ENCODE assay signal across 22 cellular contexts in the genomic region with DNA sequence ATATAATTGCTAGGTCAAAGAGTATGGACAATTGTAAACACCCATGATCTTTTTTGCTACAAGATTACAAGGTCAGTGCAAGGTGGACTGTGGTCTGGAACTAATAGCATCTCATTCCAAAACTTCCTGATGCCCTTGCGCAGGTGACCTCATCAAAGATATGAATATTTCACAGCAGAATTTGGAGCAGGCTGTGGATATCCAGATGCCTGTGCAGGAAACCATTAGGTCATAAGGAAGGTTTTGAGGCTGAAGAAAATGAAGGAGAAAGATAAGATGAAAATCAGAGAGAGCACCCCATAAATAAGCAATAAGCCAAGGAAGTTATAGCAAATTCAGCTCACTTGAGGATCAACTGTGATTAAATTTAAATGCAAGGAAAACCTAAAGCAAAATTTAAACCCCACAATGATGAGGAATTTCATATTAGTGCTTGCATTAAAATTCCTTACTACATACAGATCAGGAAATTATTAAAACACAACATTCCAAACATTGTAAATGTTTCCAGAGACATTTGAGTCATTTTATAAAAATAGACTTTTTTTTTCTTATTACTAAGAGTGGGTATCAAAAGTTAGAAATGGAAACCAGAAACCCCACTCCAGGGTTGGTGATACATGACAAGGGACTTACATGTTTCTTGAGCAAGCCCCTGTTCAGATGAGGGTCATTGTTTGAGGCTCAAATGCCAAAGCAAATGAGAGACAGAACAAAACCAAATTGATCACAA.
A peak's percentile ranks its signal among the peaks of the same experiment; 100 is the strongest.
DNase-seq lines count a peak whose midpoint lies in the region; ATAC-seq, FAIRE-seq and TF ChIP-seq lines count a peak whose summit lies in the region.
"Had no signal": no experiment of that assay in that cellular context is flagged by ENCODE, and none has a peak within 500 bp of the region (broad histone marks: within the 10 kb centered on the region; RNA-seq: fewer than 3 reads in every experiment).

No MANE protein-coding gene starts in this region.

- no peak for ATAC-seq in HG02759 (IDR thresholded peaks at IDR 0.05; ENCODE audit: unreplicated experiment)
- ATAC-seq: A549, HepG2 had no signal

- 0 out of 2 replicates have a peak overlapping the region, but pooled peaks have one; percentile 24 for H2AFZ ChIP-seq in GM23248
- H2AFZ ChIP-seq in astrocyte (ENCODE audit: low read depth, low read length): no peak overlapping the region
- no peak overlapping the region for H2AFZ ChIP-seq in fibroblast of lung (ENCODE audit: low read length)

- no peak overlapping the region for H3K27ac Mint-ChIP-seq in astrocyte (ENCODE audit: unreplicated experiment)

- no peak overlapping the region for H3K4me3 Mint-ChIP-seq in astrocyte (ENCODE audit: unreplicated experiment)

- H3K27me3 ChIP-seq in GM23248 (replicated peaks; ENCODE audit: insufficient read depth): no peaks in the 10 kb centered on the region
- no peaks in the 10 kb centered on the region for H3K27me3 ChIP-seq in astrocyte (ENCODE audit: insufficient read depth, low read length)
- H3K27me3 ChIP-seq in fibroblast of lung (ENCODE audit: control insufficient read depth, insufficient read depth, low read length): no peaks in the 10 kb centered on the region
- H3K27me3 ChIP-seq in skeletal muscle satellite cell (ENCODE audit: control insufficient read depth, insufficient read depth, low read length): no peaks in the 10 kb centered on the region
- no peaks in the 10 kb centered on the region for H3K27me3 ChIP-seq in HAP-1 (ENCODE audit: low read depth)

- H3K9me3 ChIP-seq in GM23248 (ENCODE audit: low read depth): no peaks in the 10 kb centered on the region
- no peaks in the 10 kb centered on the region for H3K9me3 ChIP-seq in astrocyte (ENCODE audit: insufficient read depth, low read depth, low read length)
- no peaks in the 10 kb centered on the region for H3K9me3 ChIP-seq in fibroblast of lung (ENCODE audit: control insufficient read depth, insufficient read depth, low read depth, low read length)
- H3K9me3 ChIP-seq in skeletal muscle satellite cell (replicated peaks; ENCODE audit: low read length): no peaks in the 10 kb centered on the region
- H3K9me3 ChIP-seq in HAP-1: no peaks in the 10 kb centered on the region

- TF ChIP-seq CTCF in astrocyte (IDR thresholded peaks at IDR 0.05; ENCODE audit: insufficient read depth, low read depth, low read length) (no peak), fibroblast of lung (conservative IDR thresholded peaks at IDR 0.05 in 1 of 2, IDR thresholded peaks at IDR 0.05 in 1 of 2; ENCODE audit: low read depth in 1 of 2, low read length in 2 of 2) (no peak)

- 90 to 100% methylated on average over 1 of the region's 1 CpG for WGBS in GM23248 (ENCODE audit: low coverage in 1 of 2, low lambda C conversion rate in 2 of 2, missing lambda C conversion rate in 2 of 2), 2 experiments

- H3K4me1 ChIP-seq in GM23248 (ENCODE audit: insufficient read depth) (peaks cover 22% of the 10 kb centered on the region), astrocyte (ENCODE audit: insufficient read depth, low read length) (peaks cover 3% of the 10 kb centered on the region), fibroblast of lung (ENCODE audit: control insufficient read depth, extremely low read depth, insufficient read depth, low read length) (peaks cover 3% of the 10 kb centered on the region), skeletal muscle satellite cell (ENCODE audit: control insufficient read depth, insufficient read depth, low read length) (peaks cover 12% of the 10 kb centered on the region), HAP-1 (no peaks in the 10 kb centered on the region)

- H3K36me3 ChIP-seq in GM23248 (ENCODE audit: low read depth) (no peaks in the 10 kb centered on the region), astrocyte (ENCODE audit: insufficient read depth, low read length) (no peaks in the 10 kb centered on the region), fibroblast of lung (ENCODE audit: control insufficient read depth, insufficient read depth, low read length) (no peaks in the 10 kb centered on the region), skeletal muscle satellite cell (ENCODE audit: insufficient read depth, low read length) (no peaks in the 10 kb centered on the region), HAP-1 (replicated peaks) (no peaks in the 10 kb centered on the region)
- H3K36me3 ChIP-seq: BLaER1 treated with 17β-estradiol and CSF1 and Interleukin-3, amounts not matched to agents 10 nM and 100 nM had no signal

- H3K4me2 ChIP-seq in GM23248 (ENCODE audit: unreplicated experiment): no peak overlapping the region
- peak overlapping the region; percentile 46 for H3K4me2 ChIP-seq in astrocyte (ENCODE audit: low read length)
- peak overlapping the region; percentile 35 for H3K4me2 ChIP-seq in fibroblast of lung (ENCODE audit: extremely low read depth, insufficient read depth, low read length)
- no peak overlapping the region for H3K4me2 ChIP-seq in skeletal muscle satellite cell (ENCODE audit: low read length)
- H3K4me2 ChIP-seq: A549; BLaER1 treated with 17β-estradiol and CSF1 and Interleukin-3, amounts not matched to agents 10 nM and 100 nM had no signal

- H3K27ac ChIP-seq in GM23248 (peak overlapping the region; percentile 39; the same call in 1 of the 2 replicates), astrocyte (ENCODE audit: low read depth, low read length) (peak overlapping the region; percentile 41), fibroblast of lung (ENCODE audit: insufficient read depth, low read length) (peak overlapping the region; percentile 14)
- H3K27ac ChIP-seq: A549; BLaER1 treated with 17β-estradiol and CSF1 and Interleukin-3, amounts not matched to agents 10 nM and 100 nM had no signal

- H3K9me2 ChIP-seq in GM23248 (ENCODE audit: insufficient read depth): no peaks in the 10 kb centered on the region

- DNase-seq in GM23248: peak; percentile 30
- DNase-seq in astrocyte (ENCODE audit: low read depth): peak; percentile 28
- peak in 1 of 2 donors; percentile 30 for DNase-seq in fibroblast of lung (ENCODE audit: low read depth in 2 of 2)
- no peak for DNase-seq in NCI-H2107 (lab: John Stamatoyannopoulos, UW)
- no peak for DNase-seq in HAP-1 (ENCODE audit: low spot score in 2 of 2)
- DNase-seq: DMS79, H7, KG1, NCI-H1105 treated with DMSO at 0.1 percent for 48 hours, NCI-H1694, NCI-H2081 treated with DMSO at 0.1 percent for 48 hours, NCI-H2227 treated with DMSO at 0.1 percent for 48 hours, NCI-H510A treated with DMSO at 0.1 percent for 48 hours, NCI-H82, OCI-M1, SHP77 treated with DMSO at 0.1 percent for 48 hours had no signal

- H3K4me1 Mint-ChIP-seq in astrocyte (ENCODE audit: low read depth, unreplicated experiment): no peaks in the 10 kb centered on the region

- H3K9ac ChIP-seq in GM23248 (no peak overlapping the region), astrocyte (ENCODE audit: low read length) (no peak overlapping the region), fibroblast of lung (ENCODE audit: insufficient read depth, low read length) (no peak overlapping the region), skeletal muscle satellite cell (ENCODE audit: low read depth, low read length) (peak overlapping the region; percentile 44)
- H3K9ac ChIP-seq: BLaER1 treated with 17β-estradiol and CSF1 and Interleukin-3, amounts not matched to agents 10 nM and 100 nM had no signal

- H3K4me3 ChIP-seq in GM23248 (no peak overlapping the region), astrocyte (ENCODE audit: insufficient read depth, low read depth, low read length) (no peak overlapping the region), fibroblast of lung (replicated peaks in 1 of 4; ENCODE audit: control extremely low read depth in 1 of 4, insufficient read depth in 1 of 4, low read depth in 3 of 4, low read length in 4 of 4) (no peak overlapping the region), skeletal muscle satellite cell (ENCODE audit: low read length) (no peak overlapping the region), HAP-1 (no peak overlapping the region)
- H3K4me3 ChIP-seq: A549; BLaER1 treated with 17β-estradiol and CSF1 and Interleukin-3, amounts not matched to agents 10 nM and 100 nM had no signal

- H3K79me2 ChIP-seq in GM23248 (ENCODE audit: insufficient read depth) (no peaks in the 10 kb centered on the region), astrocyte (ENCODE audit: insufficient read depth, low read length) (no peaks in the 10 kb centered on the region), fibroblast of lung (ENCODE audit: control insufficient read depth, insufficient read depth, low read length) (no peaks in the 10 kb centered on the region)

- FAIRE-seq in astrocyte (lab: Jason Lieb, UNC): no peak
- FAIRE-seq: A549, D721Med, HepG2 had no signal

- no peaks in the 10 kb centered on the region for H3K36me3 Mint-ChIP-seq in astrocyte (ENCODE audit: low read depth, unreplicated experiment)

- H3K9me3 Mint-ChIP-seq in astrocyte (ENCODE audit: unreplicated experiment): peaks cover 5% of the 10 kb centered on the region

- in situ Hi-C loops in GM23248 (cut with MboI): no loop called here
- in situ Hi-C loops in HAP-1 (cut with MboI; ENCODE audit: low sequenced_read_pairs): no loop called here

- peaks cover 6% of the 10 kb centered on the region; the same call in 1 of the 2 replicates for H3F3A ChIP-seq in GM23248 (ENCODE audit: insufficient read depth)

- no peaks in the 10 kb centered on the region for H3K27me3 Mint-ChIP-seq in astrocyte (ENCODE audit: low read depth, unreplicated experiment)

- H4K20me1 ChIP-seq in GM23248 (ENCODE audit: insufficient read depth) (no peaks in the 10 kb centered on the region), astrocyte (ENCODE audit: insufficient read depth, low read length) (no peaks in the 10 kb centered on the region), fibroblast of lung (ENCODE audit: control insufficient read depth, extremely low read depth, insufficient read depth, low read length) (no peaks in the 10 kb centered on the region)
- H4K20me1 ChIP-seq: BLaER1 treated with 17β-estradiol and CSF1 and Interleukin-3, amounts not matched to agents 10 nM and 100 nM had no signal

Comparison
In these comparisons a context has a peak if more than half of its experiments do, and no peak if none do; other contexts are left out.
1. DNase-seq: peak in GM23248 (single experiment) and astrocyte (single experiment); none in NCI-H2107 (single experiment) and HAP-1 (0 of 2).
2. H3K4me2 ChIP-seq: peak in astrocyte (single experiment) and fibroblast of lung (single experiment); none in GM23248 (single experiment) and skeletal muscle satellite cell (single experiment).
3. Peak in every context shown above with its lines, with median percentiles within 50 percentile points of each other: H3K27ac ChIP-seq.